19 cellular contexts compared by ENCODE assay signal in genomic region chr12:25286837-25287236, GRCh38.
"Had no signal": no experiment of that assay in that cellular context is flagged by ENCODE, and none has a peak within 500 bp of the region (broad histone marks: within the 10 kb centered on the region; RNA-seq: fewer than 3 reads in every experiment).

No MANE protein-coding gene starts in this region.

- H3K27ac ChIP-seq: left lung, skin epidermis, tibial nerve, uterus had no signal

- H3K4me3 ChIP-seq: left lung, skin epidermis, tibial nerve, uterus had no signal

- H3K27me3 ChIP-seq: left lung, tibial nerve, uterus had no signal

- DNase-seq: activated CD4-positive, alpha-beta T cell treated with anti-CD3 and anti-CD28 coated beads for 36 hours; activated CD8-positive, alpha-beta memory T cell treated with anti-CD3 and anti-CD28 coated beads, Interleukin-2, amount 50 U/mL, for 48 hours; activated naive CD4-positive, alpha-beta T cell; activated naive CD8-positive, alpha-beta T cell treated with anti-CD3 and anti-CD28 coated beads, Interleukin-2, amount 10 ng/mL, durations not matched to agents 7 days and 5 days; dermis blood vessel endothelial cell; effector memory CD8-positive, alpha-beta T cell; erythroblast; left lung; nephron progenitor cell; occipital lobe; right cardiac atrium; stimulated activated CD4-positive, alpha-beta T cell treated with anti-CD3 and anti-CD28 coated beads, Interleukin-4, amount 100 ng/mL, for 4 hours; stimulated activated CD8-positive, alpha-beta memory T cell treated with anti-CD3 and anti-CD28 coated beads, Interleukin-4, amount 100 ng/mL, for 48 hours; stimulated activated naive CD4-positive, alpha-beta T cell treated with Interleukin-2 at 50 U/mL for 16 hours; substantia nigra; T-helper 17 cell; uterus had no signal

- H3K36me3 ChIP-seq: left lung, tibial nerve, uterus had no signal

- H3K9me3 ChIP-seq: uterus had no signal

- H3K4me1 ChIP-seq: left lung, uterus had no signal
